ENCODE assay signal across 17 cellular contexts in the genomic region with DNA sequence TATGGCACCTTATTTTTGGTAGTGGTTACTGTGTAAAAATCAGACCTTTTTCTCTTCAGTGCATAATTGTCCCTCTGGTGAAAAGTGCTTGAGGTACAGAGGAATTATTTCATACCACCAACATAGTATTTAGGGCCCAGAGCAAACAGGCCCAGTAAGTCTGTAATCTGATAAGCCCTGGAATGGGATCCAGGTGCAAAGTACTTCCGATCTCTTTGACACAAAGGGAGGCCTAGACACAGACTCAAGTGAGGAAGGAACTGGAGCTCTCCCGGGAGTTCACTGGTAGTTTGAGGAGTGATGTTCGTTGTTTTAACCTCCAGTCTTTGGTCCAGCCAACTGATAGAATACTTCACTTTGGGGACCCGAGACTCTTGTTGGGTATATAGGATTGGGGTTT. TPM values are rescaled to one million over a fixed set of nuclear protein-coding genes. Genes with fewer than 3 reads are reported as not detected.
DNase-seq lines count a peak whose midpoint lies in the region; FAIRE-seq and TF ChIP-seq lines count a peak whose summit lies in the region.
"Had no signal": no experiment of that assay in that cellular context is flagged by ENCODE, and none has a peak within 500 bp of the region (broad histone marks: within the 10 kb centered on the region; RNA-seq: fewer than 3 reads in every experiment).

No MANE protein-coding gene starts in this region.

- H3K27ac ChIP-seq in smooth muscle cell (ENCODE audit: low read depth): peak overlapping the region; percentile 85
- H3K27ac ChIP-seq: C4-2B, KMS-11, SJSA1 had no signal

- no peak overlapping the region for H2AFZ ChIP-seq in smooth muscle cell (ENCODE audit: low read depth)

- H3K27me3 ChIP-seq in smooth muscle cell (ENCODE audit: low read depth) (no peaks in the 10 kb centered on the region), BE2C (no peaks in the 10 kb centered on the region)
- H3K27me3 ChIP-seq: SJSA1 had no signal

- H3K4me1 ChIP-seq in smooth muscle cell (ENCODE audit: low read depth) (peaks cover 6% of the 10 kb centered on the region), BE2C (no peaks in the 10 kb centered on the region)

- H3K4me3 ChIP-seq in smooth muscle cell: no peak overlapping the region
- H3K4me3 ChIP-seq in BE2C (ENCODE audit: low read depth, low read length): no peak overlapping the region
- H3K4me3 ChIP-seq: SJSA1 had no signal

- peaks cover 53% of the 10 kb centered on the region for H4K20me1 ChIP-seq in smooth muscle cell (ENCODE audit: low read depth)

- TF ChIP-seq POLR2A in GM12891 (IDR thresholded peaks at IDR 0.05; ENCODE audit: low read depth, low read length): no peak

- 76% methylated on average over 4 of the region's 4 CpGs for WGBS in smooth muscle cell (ENCODE audit: low lambda C conversion rate)

- no peaks in the 10 kb centered on the region for H3K36me3 ChIP-seq in smooth muscle cell (ENCODE audit: low read depth)
- H3K36me3 ChIP-seq in BE2C: no peaks in the 10 kb centered on the region

- peak; percentile 64 for DNase-seq in GF-D8 (lab: John Stamatoyannopoulos, UW)
- peak; percentile 94 for DNase-seq in NCI-H69 (lab: John Stamatoyannopoulos, UW)
- DNase-seq in left kidney (ENCODE audit: low read depth, low spot score): peak; percentile 60
- no peak for DNase-seq in smooth muscle cell (lab: John Stamatoyannopoulos, UW; ENCODE audit: unreplicated experiment)
- no peak for DNase-seq in GM12891 (ENCODE audit: insufficient read length, low spot score)
- DNase-seq in BE2C: no peak
- no peak for DNase-seq in C1 segment of cervical spinal cord (lab: John Stamatoyannopoulos, UW)
- DNase-seq: activated CD4-positive, alpha-beta T cell treated with anti-CD3 and anti-CD28 coated beads for 36 hours; activated CD8-positive, alpha-beta memory T cell treated with anti-CD3 and anti-CD28 coated beads, Interleukin-2, amount 50 U/mL, for 4 hours; cerebellar nuclear complex; DND-41; foreskin fibroblast; H9; NCI-H2227 treated with DMSO at 0.1 percent for 48 hours had no signal

- no peak overlapping the region for H3K9ac ChIP-seq in smooth muscle cell (ENCODE audit: low read depth)
- H3K9ac ChIP-seq: KMS-11 had no signal

- H3K4me2 ChIP-seq in smooth muscle cell: no peak overlapping the region
- H3K4me2 ChIP-seq: KMS-11 had no signal

- no peak for TF ChIP-seq CTCF in smooth muscle cell (IDR thresholded peaks at IDR 0.05; ENCODE audit: borderline replicate concordance, insufficient read depth, poor library complexity, severe bottlenecking)
- no peak for TF ChIP-seq CTCF in BE2C (IDR thresholded peaks at IDR 0.05; ENCODE audit: low read depth, low read length)

- peaks cover 23% of the 10 kb centered on the region for H3F3A ChIP-seq in smooth muscle cell (ENCODE audit: low read depth)

- H3K9me3 ChIP-seq in smooth muscle cell (replicated peaks; ENCODE audit: low read depth): no peaks in the 10 kb centered on the region
- no peaks in the 10 kb centered on the region for H3K9me3 ChIP-seq in BE2C
- H3K9me3 ChIP-seq: SJSA1 had no signal

- FAIRE-seq in GM12891 (lab: Jason Lieb, UNC): no peak

- peaks cover 99% of the 10 kb centered on the region for H3K79me2 ChIP-seq in smooth muscle cell (ENCODE audit: low read depth)

TF ChIP-seq in GM12891, 5 proteins besides CTCF, POLR2A, EP300 and RAD21:
- no peak for TF ChIP-seq PAX5 (IDR thresholded peaks at IDR 0.05; ENCODE audit: insufficient read depth, low read length, severe bottlenecking)
- no peak for TF ChIP-seq TAF1 (IDR thresholded peaks at IDR 0.05; ENCODE audit: low read depth, low read length)
- no peak for TF ChIP-seq POU2F2 (IDR thresholded peaks at IDR 0.05; ENCODE audit: low read depth, low read length)
- TF ChIP-seq POLR2AphosphoS5 (IDR thresholded peaks at IDR 0.05; ENCODE audit: low read depth, low read length): no peak
- TF ChIP-seq SPI1 (IDR thresholded peaks at IDR 0.05; ENCODE audit: low read depth, low read length): no peak

RNA-seq across cellular contexts. Expression of a gene that starts 57.4 kb away (rescaled TPM):
- 116 and 123 TPM in 2 replicates for total RNA-seq in smooth muscle cell
- 389 and 414 TPM in 2 replicates for polyA plus RNA-seq in smooth muscle cell
- polyA plus RNA-seq in GM12891 (2012; ENCODE audit: low read depth, missing spikeins): 10.6 TPM
- 2.4 TPM for polyA plus RNA-seq in BE2C (2012; ENCODE audit: insufficient read depth, insufficient read length, low read depth)

Comparison
In these comparisons a context has a peak if more than half of its experiments do, and no peak if none do; other contexts are left out.
1. DNase-seq: peak in GF-D8 (single experiment), NCI-H69 (single experiment) and left kidney (single experiment); none in smooth muscle cell (single experiment), GM12891 (single experiment), BE2C (single experiment) and C1 segment of cervical spinal cord (0 of 14).